Comparison of ENCODE assay signal across 1 cellular context in the genomic region with DNA sequence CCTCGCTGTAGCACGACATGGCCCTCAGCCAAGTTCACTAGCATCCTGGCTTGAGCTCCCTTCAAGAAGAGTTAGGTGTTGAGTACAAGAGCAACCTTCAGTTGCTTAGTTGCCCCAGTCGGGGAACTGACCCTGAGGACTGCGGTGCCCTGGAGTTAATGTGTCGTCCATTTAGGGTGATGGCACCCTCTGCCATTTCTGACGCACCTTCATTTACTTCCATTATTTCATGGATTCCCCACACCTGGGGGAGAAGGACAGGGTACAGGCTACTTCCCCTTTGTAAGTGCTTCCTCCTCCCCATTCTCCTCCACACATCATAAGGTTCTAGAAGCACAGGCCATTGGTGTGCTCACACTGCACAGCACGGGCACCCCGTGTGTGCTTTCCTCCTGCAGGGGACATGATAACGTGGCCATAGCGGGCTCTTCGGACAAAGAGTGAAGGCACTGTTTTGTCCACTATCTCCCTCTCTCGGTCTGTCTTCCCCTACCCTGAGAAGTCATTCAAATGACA.
TF ChIP-seq lines count a peak whose summit lies in the region.

No MANE protein-coding gene starts in this region.

TF ChIP-seq in K562, 482 proteins besides CTCF, POLR2A, EP300 and RAD21 (continued from another document):
- TF ChIP-seq, protein P1, sequence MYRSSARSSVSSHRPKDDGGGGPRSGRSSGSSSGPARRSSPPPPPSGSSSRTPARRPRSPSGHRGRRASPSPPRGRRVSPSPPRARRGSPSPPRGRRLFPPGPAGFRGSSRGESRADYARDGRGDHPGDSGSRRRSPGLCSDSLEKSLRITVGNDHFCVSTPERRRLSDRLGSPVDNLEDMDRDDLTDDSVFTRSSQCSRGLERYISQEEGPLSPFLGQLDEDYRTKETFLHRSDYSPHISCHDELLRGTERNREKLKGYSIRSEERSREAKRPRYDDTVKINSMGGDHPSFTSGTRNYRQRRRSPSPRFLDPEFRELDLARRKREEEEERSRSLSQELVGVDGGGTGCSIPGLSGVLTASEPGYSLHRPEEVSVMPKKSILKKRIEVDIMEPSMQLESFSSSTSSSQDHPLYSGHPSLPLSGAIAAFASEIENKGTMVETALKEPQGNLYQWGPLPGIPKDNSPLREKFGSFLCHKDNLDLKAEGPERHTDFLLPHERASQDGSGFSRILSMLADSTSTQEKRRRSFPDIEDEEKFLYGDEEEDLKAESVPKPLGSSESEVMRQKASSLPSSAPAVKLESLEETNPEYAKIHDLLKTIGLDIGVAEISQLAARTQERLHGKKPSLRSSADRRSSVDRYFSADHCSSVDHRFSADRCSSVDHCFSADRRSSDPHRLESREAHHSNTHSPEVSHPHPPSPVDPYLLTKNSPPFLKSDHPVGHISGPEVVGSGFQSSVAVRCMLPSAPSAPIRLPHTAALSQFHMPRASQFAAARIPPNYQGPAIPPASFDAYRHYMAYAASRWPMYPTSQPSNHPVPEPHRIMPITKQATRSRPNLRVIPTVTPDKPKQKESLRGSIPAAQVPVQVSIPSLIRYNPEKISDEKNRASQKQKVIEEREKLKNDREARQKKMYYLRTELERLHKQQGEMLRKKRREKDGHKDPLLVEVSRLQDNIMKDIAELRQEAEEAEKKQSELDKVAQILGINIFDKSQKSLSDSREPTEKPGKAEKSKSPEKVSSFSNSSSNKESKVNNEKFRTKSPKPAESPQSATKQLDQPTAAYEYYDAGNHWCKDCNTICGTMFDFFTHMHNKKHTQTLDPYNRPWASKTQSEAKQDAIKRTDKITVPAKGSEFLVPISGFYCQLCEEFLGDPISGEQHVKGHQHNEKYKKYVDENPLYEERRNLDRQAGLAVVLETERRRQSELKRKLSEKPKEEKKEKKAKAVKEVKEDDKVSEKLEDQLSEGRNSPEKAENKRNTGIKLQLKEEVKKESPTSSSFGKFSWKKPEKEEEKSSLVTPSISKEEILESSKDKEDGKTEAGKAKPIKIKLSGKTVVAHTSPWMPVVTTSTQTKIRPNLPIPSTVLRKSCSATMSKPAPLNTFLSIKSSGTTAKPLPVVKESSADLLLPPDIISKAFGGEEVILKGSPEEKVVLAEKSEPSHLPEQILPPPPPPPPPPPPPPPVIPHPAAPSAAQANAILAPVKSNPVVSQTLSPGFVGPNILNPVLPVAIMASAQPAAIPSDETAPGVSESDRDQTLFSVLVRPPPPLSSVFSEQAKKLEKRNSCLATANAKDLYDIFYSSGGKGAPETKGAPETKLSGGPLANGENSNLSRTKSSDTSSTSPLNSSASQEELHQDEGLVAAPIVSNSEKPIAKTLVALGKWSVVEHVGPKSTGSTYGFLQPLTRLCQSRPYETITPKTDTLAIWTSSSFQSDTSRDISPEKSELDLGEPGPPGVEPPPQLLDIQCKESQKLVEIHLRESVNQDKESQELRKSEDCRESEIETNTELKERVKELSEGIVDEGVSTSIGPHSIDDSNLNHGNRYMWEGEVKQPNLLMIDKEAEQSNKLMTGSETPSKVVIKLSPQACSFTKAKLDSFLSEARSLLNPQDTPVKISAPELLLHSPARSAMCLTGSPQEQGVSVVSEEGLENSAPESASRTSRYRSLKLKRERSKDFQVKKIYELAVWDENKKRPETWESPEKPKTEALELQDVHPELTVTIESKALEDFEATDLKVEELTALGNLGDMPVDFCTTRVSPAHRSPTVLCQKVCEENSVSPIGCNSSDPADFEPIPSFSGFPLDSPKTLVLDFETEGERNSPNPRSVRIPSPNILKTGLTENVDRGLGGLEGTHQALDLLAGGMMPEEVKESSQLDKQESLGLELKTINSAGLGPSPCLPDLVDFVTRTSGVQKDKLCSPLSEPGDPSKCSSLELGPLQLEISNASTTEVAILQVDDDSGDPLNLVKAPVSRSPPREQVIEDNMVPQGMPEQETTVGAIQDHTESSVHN (IDR thresholded peaks at IDR 0.05; ENCODE audit: borderline replicate concordance in 1 of 2, low read depth in 1 of 2) = no peak
- TF ChIP-seq GTF2F1 (IDR thresholded peaks at IDR 0.05; ENCODE audit: low read depth, low read length) = no peak
- TF ChIP-seq HMGN3 (IDR thresholded peaks at IDR 0.05; ENCODE audit: borderline replicate concordance, extremely low read depth, insufficient read length, low read depth, low read length) = no peak
- no peak for TF ChIP-seq PHF20 (IDR thresholded peaks at IDR 0.05; ENCODE audit: partially characterized antibody)
